ENCODE assay signal across 8 cellular contexts in the genomic region with DNA sequence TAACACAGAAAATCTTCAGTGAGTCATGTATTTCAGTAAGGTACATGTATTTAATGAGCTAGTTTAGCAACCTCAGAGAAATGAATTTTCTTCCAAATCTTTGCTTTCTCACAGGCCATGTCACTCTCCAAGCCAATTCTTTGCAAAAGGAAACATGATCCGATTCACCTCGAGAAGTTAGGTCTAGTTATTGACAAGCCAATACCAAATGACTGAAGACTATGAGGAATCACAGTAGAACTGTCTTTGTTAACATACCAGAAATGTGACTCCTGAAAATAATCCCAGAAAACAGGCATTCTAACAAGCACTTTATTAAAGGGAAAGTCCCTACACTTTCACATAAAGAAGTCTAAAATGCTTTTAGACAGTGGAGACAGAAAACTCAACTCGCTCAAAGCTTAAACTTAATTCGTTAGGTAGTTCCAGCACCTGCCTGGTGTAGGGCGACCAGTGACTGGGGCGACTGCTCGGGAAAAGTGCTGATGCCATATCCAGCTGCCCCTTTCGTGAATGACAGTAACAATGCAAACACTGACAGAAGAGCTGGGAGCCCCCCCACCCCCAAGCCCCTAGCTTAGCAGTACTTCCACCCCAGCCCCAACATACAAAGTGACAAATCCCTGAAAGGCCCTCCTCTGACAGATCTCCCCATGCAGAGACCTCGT. TPM values are rescaled to one million over a fixed set of nuclear protein-coding genes. Genes with fewer than 3 reads are reported as not detected.
DNase-seq lines count a peak whose midpoint lies in the region; ATAC-seq and TF ChIP-seq lines count a peak whose summit lies in the region.

No MANE protein-coding gene starts in this region.

- CTCF ChIA-PET in CD8-positive, alpha-beta memory T cell (lab: Charles Lee) = interaction anchor here (0.9 to 2.3 kb wide), 2 partner anchors 31 to 54 kb away, joined by 5 read pairs; a partner anchor contains a TSS
- CTCF ChIA-PET in HEK293 (lab: Yijun Ruan, JAX) = interaction anchor here (1.0 kb wide), 1 partner anchor 122 kb away, joined by 5 read pairs; no protein-coding TSS in a partner anchor

- TF ChIP-seq CTCF in HEK293 (tag by site-specific recombination; IDR thresholded peaks at IDR 0.05) = no peak
- TF ChIP-seq CTCF in WI38 (IDR thresholded peaks at IDR 0.05; ENCODE audit: low read depth, low read length) = no peak

- no peaks in the 10 kb centered on the region for H3K27me3 Mint-ChIP-seq in CD8-positive, alpha-beta memory T cell

- peaks cover 50 to 70% (median 69%) of the 10 kb centered on the region in 3 donors for H3K4me1 Mint-ChIP-seq in CD8-positive, alpha-beta memory T cell

- peaks cover 0 to 12% (median 0%) of the 10 kb centered on the region in 3 donors for H3K36me3 Mint-ChIP-seq in CD8-positive, alpha-beta memory T cell

- no peak for ATAC-seq in GM21360 (IDR thresholded peaks at IDR 0.05; ENCODE audit: unreplicated experiment)

- H3K36me3 ChIP-seq in CD8-positive, alpha-beta memory T cell (ENCODE audit: insufficient read depth, low read length) = no peaks in the 10 kb centered on the region
- H3K36me3 ChIP-seq in HEK293 (ENCODE audit: control insufficient read depth in 2 of 2, insufficient read depth in 1 of 2, low read length in 2 of 2) = no peaks in the 10 kb centered on the region; a peak in 1 of 3 replicates

- POLR2A ChIA-PET in CD8-positive, alpha-beta memory T cell (lab: Charles Lee) = interaction anchor here (0.5 to 1.2 kb wide), 2 partner anchors 29 to 55 kb away, joined by 3 read pairs; no protein-coding TSS in a partner anchor
- POLR2A ChIA-PET in HEK293 (lab: Yijun Ruan, JAX) = interaction anchor here (0.5 to 1.8 kb wide), 5 partner anchors 12 to 690 kb away, joined by 3 to 13 read pairs (median 3); a partner anchor contains a TSS

- H3K9me3 Mint-ChIP-seq in CD8-positive, alpha-beta memory T cell = no peaks in the 10 kb centered on the region

- H3K27me3 ChIP-seq in CD8-positive, alpha-beta memory T cell (ENCODE audit: insufficient read depth, low read length, poor library complexity, severe bottlenecking) = no peaks in the 10 kb centered on the region

- H3K27ac ChIP-seq in CD8-positive, alpha-beta memory T cell (ENCODE audit: low read depth, low read length) = peak overlapping the region; percentile 69
- peak overlapping the region; percentile 86 for H3K27ac ChIP-seq in HEK293 (ENCODE audit: extremely low read depth, low read depth, low read length)

- H3K4me1 ChIP-seq in CD8-positive, alpha-beta memory T cell (ENCODE audit: insufficient read depth, low read length) = peaks cover 42% of the 10 kb centered on the region
- H3K4me1 ChIP-seq in HEK293 (ENCODE audit: control insufficient read depth, insufficient read depth, low read length) = no peaks in the 10 kb centered on the region

- H3K4me3 ChIP-seq in CD8-positive, alpha-beta memory T cell (ENCODE audit: low read length) = peak overlapping the region; percentile 44
- H3K4me3 ChIP-seq in HEK293 (ENCODE audit: low read depth, low read length) (peak overlapping the region; percentile 90), WI38 (ENCODE audit: low read depth, low read length) (peak overlapping the region; percentile 90)

- H3K4me3 Mint-ChIP-seq in CD8-positive, alpha-beta memory T cell = peak overlapping the region; percentile 89 to 97 (median 93)

- DNase-seq in CD8-positive, alpha-beta memory T cell = peak in 1 of 5 donors; percentile 6
- DNase-seq in fibroblast of peridontal ligament (ENCODE audit: extremely low read depth) (peak; percentile 47), pons (ENCODE audit: low spot score) (peak; percentile 27), NCI-H1930 (lab: John Stamatoyannopoulos, UW) (no peak), DMS153 (lab: John Stamatoyannopoulos, UW) (no peak)

- peak overlapping the region; percentile 57 to 98 (median 87) for H3K27ac Mint-ChIP-seq in CD8-positive, alpha-beta memory T cell

- no peaks in the 10 kb centered on the region for H3K9me3 ChIP-seq in CD8-positive, alpha-beta memory T cell (ENCODE audit: low read length)
- H3K9me3 ChIP-seq in HEK293 (ENCODE audit: control insufficient read depth, insufficient read depth, low read depth, low read length) = no peaks in the 10 kb centered on the region

TF ChIP-seq in HEK293, 187 proteins besides CTCF, POLR2A, EP300 and RAD21:
- TF ChIP-seq, protein P1, sequence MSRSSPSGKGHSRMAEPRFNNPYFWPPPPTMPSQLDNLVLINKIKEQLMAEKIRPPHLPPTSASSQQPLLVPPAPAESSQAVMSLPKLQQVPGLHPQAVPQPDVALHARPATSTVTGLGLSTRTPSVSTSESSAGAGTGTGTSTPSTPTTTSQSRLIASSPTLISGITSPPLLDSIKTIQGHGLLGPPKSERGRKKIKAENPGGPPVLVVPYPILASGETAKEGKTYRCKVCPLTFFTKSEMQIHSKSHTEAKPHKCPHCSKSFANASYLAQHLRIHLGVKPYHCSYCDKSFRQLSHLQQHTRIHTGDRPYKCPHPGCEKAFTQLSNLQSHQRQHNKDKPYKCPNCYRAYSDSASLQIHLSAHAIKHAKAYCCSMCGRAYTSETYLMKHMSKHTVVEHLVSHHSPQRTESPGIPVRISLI (tag by site-specific recombination; IDR thresholded peaks at IDR 0.05) = no peak
- TF ChIP-seq ZNF830 (tag by site-specific recombination; IDR thresholded peaks at IDR 0.05; ENCODE audit: low read depth) = no peak
- peak; percentile 94; the same call in 1 of the 2 replicates for TF ChIP-seq PRDM1 (tag by site-specific recombination; IDR thresholded peaks at IDR 0.05)
- TF ChIP-seq ZNF791 (tag by site-specific recombination; IDR thresholded peaks at IDR 0.05) = no peak
- TF ChIP-seq ZBTB17 (tag by site-specific recombination; IDR thresholded peaks at IDR 0.05) = 0 out of 2 replicates have a peak, but pooled peaks have one; percentile 42
- no peak for TF ChIP-seq ZNF664 (tag by site-specific recombination; IDR thresholded peaks at IDR 0.05)
- TF ChIP-seq ZNF623 (tag by site-specific recombination; IDR thresholded peaks at IDR 0.05) = no peak
- TF ChIP-seq ZNF169 (tag by site-specific recombination; IDR thresholded peaks at IDR 0.05) = no peak

RNA-seq across cellular contexts. Expression of a gene that starts 1.9 kb away (rescaled TPM):
- 10 to 100 TPM; 73.8 to 78.6 TPM for total RNA-seq in CD8-positive, alpha-beta memory T cell
- polyA plus RNA-seq in CD8-positive, alpha-beta memory T cell = 27.7 TPM

RNA-seq across cellular contexts. Expression of a gene that starts 30.7 kb away (rescaled TPM):
- total RNA-seq in CD8-positive, alpha-beta memory T cell = 10 to 100 TPM; 78.2 to 82.7 TPM
- polyA plus RNA-seq in CD8-positive, alpha-beta memory T cell = 155 TPM

RNA-seq across cellular contexts. Expression of a gene that starts 54.4 kb away (rescaled TPM):
- 10 to 100 TPM; 19.7 to 20.4 TPM for total RNA-seq in CD8-positive, alpha-beta memory T cell
- polyA plus RNA-seq in CD8-positive, alpha-beta memory T cell = 10.6 TPM

Comparison
In these comparisons a context has a peak if more than half of its experiments do, and no peak if none do; other contexts are left out.
1. DNase-seq: peak in fibroblast of peridontal ligament (single experiment) and pons (single experiment); none in NCI-H1930 (0 of 2) and DMS153 (single experiment).
2. Peak in every context shown above with its lines, with median percentiles within 50 percentile points of each other: H3K4me3 ChIP-seq.